In the genomic region with DNA sequence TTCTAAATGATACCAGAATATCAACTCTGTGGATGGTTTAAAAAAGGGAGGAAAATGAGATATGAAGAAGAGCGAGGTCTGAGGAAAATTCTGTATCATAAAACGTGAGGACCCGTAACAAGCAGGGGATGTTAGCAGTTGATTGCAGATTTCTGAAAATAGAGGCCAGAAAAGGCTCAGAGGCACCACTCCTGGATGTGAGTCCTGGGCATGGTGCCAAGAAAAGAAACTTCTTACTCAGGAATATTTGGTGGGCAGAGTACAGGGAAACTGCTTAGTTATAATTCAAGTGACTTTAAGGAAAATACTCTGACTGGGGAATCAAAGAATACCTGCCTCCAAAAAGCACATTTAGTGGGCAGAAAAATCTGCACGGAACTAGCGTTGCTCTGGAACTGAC, we compare ENCODE assay signal across 13 cellular contexts.
DNase-seq lines count a peak whose midpoint lies in the region; ATAC-seq and TF ChIP-seq lines count a peak whose summit lies in the region.
"Had no signal": no experiment of that assay in that cellular context is flagged by ENCODE, and none has a peak within 500 bp of the region (broad histone marks: within the 10 kb centered on the region; RNA-seq: fewer than 3 reads in every experiment).

No MANE protein-coding gene starts in this region.

- H3K27ac ChIP-seq in ovary: no peak overlapping the region
- H3K27ac ChIP-seq: heart right ventricle, left lung had no signal

- H3K4me1 ChIP-seq in ovary (ENCODE audit: insufficient read depth): no peaks in the 10 kb centered on the region
- H3K4me1 ChIP-seq: left lung had no signal

- no peak for ATAC-seq in GM21360 (IDR thresholded peaks at IDR 0.05; ENCODE audit: unreplicated experiment)
- ATAC-seq: left lung had no signal

- intact Hi-C loops in ovary (cut with DNase I): no loop called here

- no peak for TF ChIP-seq POLR2A in ovary (IDR thresholded peaks at IDR 0.05)

- no peaks in the 10 kb centered on the region for H3K9me3 ChIP-seq in ovary
- H3K9me3 ChIP-seq: heart right ventricle, left lung had no signal

- DNase-seq in ELR (ENCODE audit: low read depth): peak; percentile 6
- peak; percentile 57 for DNase-seq in NCI-H1105 treated with DMSO at 0.1 percent for 48 hours (lab: John Stamatoyannopoulos, UW)
- DNase-seq in dermis blood vessel endothelial cell: peak; percentile 37
- peak in 3 of 5 donors; percentile 27 to 38 (median 27) for DNase-seq in ovary
- DNase-seq in NCI-H774 (lab: John Stamatoyannopoulos, UW): no peak
- DNase-seq in OCI-M2 (lab: John Stamatoyannopoulos, UW; ENCODE audit: unreplicated experiment): no peak
- DNase-seq: CD8-positive, alpha-beta memory T cell; left lung; NCI-H526; SHP77; small intestine had no signal

- 39 to 53% (median 45%) methylated on average over 5 of the region's 5 CpGs for WGBS in ovary, 3 donors

- no peak for TF ChIP-seq EP300 in ovary (IDR thresholded peaks at IDR 0.05)

- H3K36me3 ChIP-seq in ovary: no peaks in the 10 kb centered on the region
- H3K36me3 ChIP-seq: heart right ventricle, left lung had no signal

- TF ChIP-seq CTCF in ovary (IDR thresholded peaks at IDR 0.05): no peak

- no peaks in the 10 kb centered on the region for H3K27me3 ChIP-seq in ovary
- H3K27me3 ChIP-seq: heart right ventricle, left lung had no signal

- H3K4me3 ChIP-seq in ovary: no peak overlapping the region
- H3K4me3 ChIP-seq: heart right ventricle, left lung had no signal

Comparison
In these comparisons a context has a peak if more than half of its experiments do, and no peak if none do; other contexts are left out.
1. DNase-seq: peak in ELR (single experiment), NCI-H1105 treated with DMSO at 0.1 percent for 48 hours (single experiment), dermis blood vessel endothelial cell (single experiment) and ovary (3 of 5); none in NCI-H774 (single experiment) and OCI-M2 (single experiment).